ENCODE assay signal across 14 cellular contexts in the genomic region with DNA sequence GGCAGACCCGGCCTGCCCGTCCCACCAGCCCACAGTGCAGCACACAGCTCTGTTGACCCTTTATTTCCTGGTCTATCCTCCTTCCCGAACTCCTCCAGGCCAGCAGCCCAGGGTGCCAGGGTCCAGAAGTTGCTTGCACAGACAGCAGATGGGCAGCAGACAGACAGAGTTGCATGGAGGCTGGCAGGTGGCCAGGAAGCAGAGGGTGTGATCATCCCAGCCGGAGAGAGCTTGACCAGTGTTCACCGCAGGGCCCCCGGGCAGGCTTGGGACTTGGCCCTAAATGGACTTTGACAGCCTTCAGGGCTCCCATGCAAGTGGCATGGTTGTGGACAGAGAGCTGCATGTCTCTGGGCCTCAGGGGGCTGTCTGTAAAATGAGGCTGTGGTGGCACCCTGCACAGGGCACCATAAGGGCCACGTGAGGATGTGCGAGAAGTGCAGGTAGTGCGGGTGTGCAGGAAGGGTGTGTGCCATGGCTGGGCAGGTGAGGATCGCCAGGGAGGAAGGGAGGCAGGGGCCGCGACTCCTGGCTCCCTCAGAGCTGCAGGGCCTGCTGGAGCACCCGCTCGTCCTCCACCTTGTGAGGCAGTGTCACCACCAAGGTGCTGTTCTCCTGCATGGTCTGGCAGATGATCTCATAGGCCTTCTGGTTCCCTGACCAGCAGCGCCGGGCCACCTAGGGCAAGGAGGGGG. TPM values are rescaled to one million over a fixed set of nuclear protein-coding genes. Genes with fewer than 3 reads are reported as not detected.
DNase-seq lines count a peak whose midpoint lies in the region; ATAC-seq lines count a peak whose summit lies in the region.
"Had no signal": no experiment of that assay in that cellular context is flagged by ENCODE, and none has a peak within 500 bp of the region (broad histone marks: within the 10 kb centered on the region; RNA-seq: fewer than 3 reads in every experiment).

No MANE protein-coding gene starts in this region.

- no CpG with 5 or more reads among the region's 16 CpGs for WGBS in neuronal stem cell (ENCODE audit: extremely low coverage in 2 of 2, insufficient read length in 2 of 2, insufficient replicate concordance in 1 of 2), 2 donors

- no peak overlapping the region for H2BK15ac ChIP-seq in neuronal stem cell (ENCODE audit: low read length)

- H4K8ac ChIP-seq in neuronal stem cell (ENCODE audit: low read depth, low read length): no peak overlapping the region

- peak overlapping the region; percentile 31 for H3K9ac ChIP-seq in neuronal stem cell (ENCODE audit: low read depth, low read length, poor library complexity)

- no peaks in the 10 kb centered on the region for H3K79me1 ChIP-seq in neuronal stem cell (ENCODE audit: low read depth, low read length)

- no peak overlapping the region for H3K18ac ChIP-seq in neuronal stem cell (ENCODE audit: low read length)

- peak overlapping the region; percentile 85 for H2AK5ac ChIP-seq in neuronal stem cell (ENCODE audit: low read depth, low read length)

- no peaks in the 10 kb centered on the region for H3K36me3 ChIP-seq in neuronal stem cell (replicated peaks in 1 of 2; ENCODE audit: control insufficient read depth in 2 of 2, insufficient read depth in 2 of 2, low read length in 2 of 2)

- no peak overlapping the region for H3K23ac ChIP-seq in neuronal stem cell (ENCODE audit: low read depth, low read length, poor library complexity)

- H2BK120ac ChIP-seq in neuronal stem cell (ENCODE audit: low read depth, low read length): no peak overlapping the region

- H3K14ac ChIP-seq in neuronal stem cell (ENCODE audit: low read length): peak overlapping the region; percentile 73

- H2BK5ac ChIP-seq in neuronal stem cell (ENCODE audit: low read length): no peak overlapping the region

- H3K4me2 ChIP-seq in neuronal stem cell (ENCODE audit: insufficient read depth, low read length, poor library complexity, severe bottlenecking): no peak overlapping the region

- ATAC-seq in GM21529 (IDR thresholded peaks at IDR 0.05; ENCODE audit: unreplicated experiment): no peak
- ATAC-seq in GM21526 (IDR thresholded peaks at IDR 0.05; ENCODE audit: low FRiP score, unreplicated experiment): no peak
- ATAC-seq: naive thymus-derived CD4-positive, alpha-beta T cell had no signal

- DNase-seq in ELR (ENCODE audit: low read depth) (peak; percentile 17), NCI-H82 treated with DMSO at 0.1 percent for 48 hours (lab: John Stamatoyannopoulos, UW; ENCODE audit: unreplicated experiment) (peak; percentile 12), fibroblast of gingiva (ENCODE audit: low read depth) (peak; percentile 42), neuronal stem cell (ENCODE audit: low spot score) (no peak)
- DNase-seq in effector CD4-positive, alpha-beta T cell: no peak
- DNase-seq: activated CD4-positive, CD25-positive, alpha-beta regulatory T cell; activated T-cell treated with anti-CD3 and anti-CD28 coated beads, Interleukin-2, amount 50 U/mL, for 24 hours; CD4-positive, alpha-beta memory T cell; foreskin melanocyte; naive thymus-derived CD4-positive, alpha-beta T cell; NCI-H1436 treated with DMSO at 0.1 percent for 48 hours had no signal

- H3K9me3 ChIP-seq in neuronal stem cell (replicated peaks in 1 of 2; ENCODE audit: control insufficient read depth in 2 of 2, insufficient read depth in 1 of 2, low read depth in 1 of 2, low read length in 2 of 2): no peaks in the 10 kb centered on the region

- H3K4me1 ChIP-seq in neuronal stem cell (ENCODE audit: control insufficient read depth in 2 of 2, insufficient read depth in 1 of 2, low read depth in 1 of 2, low read length in 2 of 2): peaks cover 0 to 19% of the 10 kb centered on the region in 2 donors

- no peak overlapping the region for H3K27ac ChIP-seq in neuronal stem cell (replicated peaks; ENCODE audit: low read length)

- peaks cover 0 to 16% (median 0%) of the 10 kb centered on the region in 3 experiments for H3K27me3 ChIP-seq in neuronal stem cell (ENCODE audit: control insufficient read depth in 3 of 3, insufficient read depth in 3 of 3, low read depth in 1 of 3, low read length in 3 of 3)
- H3K27me3 ChIP-seq: dorsolateral prefrontal cortex had no signal

- H4K91ac ChIP-seq in neuronal stem cell (ENCODE audit: low read depth, low read length, poor library complexity): no peak overlapping the region

- no peak overlapping the region for H2BK12ac ChIP-seq in neuronal stem cell (ENCODE audit: low read length)

- no peak overlapping the region for H3K4ac ChIP-seq in neuronal stem cell (ENCODE audit: low read length)

- peak overlapping the region; percentile 8 for H2AFZ ChIP-seq in neuronal stem cell (ENCODE audit: low read length)

- H3K4me3 ChIP-seq in neuronal stem cell (ENCODE audit: low read length in 2 of 2): no peak overlapping the region
- H3K4me3 ChIP-seq: dorsolateral prefrontal cortex had no signal

RNA-seq across cellular contexts. Expression of a gene that starts 6.3 kb away (rescaled TPM):
- polyA plus RNA-seq in neuronal stem cell (2013, experiment 1 of 2): 9.3 TPM
- polyA plus RNA-seq in neuronal stem cell (2013, experiment 2 of 2): 9.8 TPM

RNA-seq across cellular contexts. Expression of a gene that starts 35.6 kb away (rescaled TPM):
- polyA plus RNA-seq in neuronal stem cell (2013, experiment 1 of 2): not detected
- 0.03 TPM for polyA plus RNA-seq in neuronal stem cell (2013, experiment 2 of 2)
- polyA plus RNA-seq: CD4-positive, alpha-beta memory T cell; naive thymus-derived CD4-positive, alpha-beta T cell had no signal

RNA-seq across cellular contexts. Expression of a gene that starts 42.0 kb away (rescaled TPM):
- polyA plus RNA-seq in neuronal stem cell (2013, experiment 1 of 2): 1.4 TPM
- 1.6 TPM for polyA plus RNA-seq in neuronal stem cell (2013, experiment 2 of 2)
- polyA plus RNA-seq: CD4-positive, alpha-beta memory T cell; naive thymus-derived CD4-positive, alpha-beta T cell had no signal

Comparison
In these comparisons a context has a peak if more than half of its experiments do, and no peak if none do; other contexts are left out.
1. DNase-seq: peak in ELR (single experiment), NCI-H82 treated with DMSO at 0.1 percent for 48 hours (single experiment) and fibroblast of gingiva (single experiment); none in neuronal stem cell (single experiment) and effector CD4-positive, alpha-beta T cell (single experiment).